In genomic region chr9:104068546-104068945, GRCh38 we compare ENCODE assay signal across 27 cellular contexts. TPM values are rescaled to one million over a fixed set of nuclear protein-coding genes. Genes with fewer than 3 reads are reported as not detected.
DNase-seq lines count a peak whose midpoint lies in the region; ATAC-seq, FAIRE-seq and TF ChIP-seq lines count a peak whose summit lies in the region.
"Had no signal": no experiment of that assay in that cellular context is flagged by ENCODE, and none has a peak within 500 bp of the region (broad histone marks: within the 10 kb centered on the region; RNA-seq: fewer than 3 reads in every experiment).

No MANE protein-coding gene starts in this region.

- H3K27ac Mint-ChIP-seq in nephron progenitor cell (peak overlapping the region; percentile 68), T-helper 17 cell (no peak overlapping the region)
- H3K27ac Mint-ChIP-seq: CD14-positive monocyte; HFFc6; naive B cell; stimulated activated effector memory CD8-positive, alpha-beta T cell treated with anti-CD3 and anti-CD28 coated beads, Interleukin-12 subunit alpha, Interleukin-12 subunit beta, amount 100 ng/mL, for 72 hours; T-helper 1 cell treated with Interleukin-12 subunit alpha and Interleukin-12 subunit beta and Interleukin-4 antibody, amounts not matched to agents 30 μg/mL and 1 μg/mL, for 36 hours had no signal

- TF ChIP-seq EP300 in SK-N-SH (IDR thresholded peaks at IDR 0.05; ENCODE audit: borderline replicate concordance in 1 of 2, low read depth in 1 of 2, low read length in 1 of 2): no peak

- H3K9me3 Mint-ChIP-seq in nephron progenitor cell: no peaks in the 10 kb centered on the region
- H3K9me3 Mint-ChIP-seq: central memory CD8-positive, alpha-beta T cell; HFFc6; stimulated activated effector memory CD8-positive, alpha-beta T cell treated with anti-CD3 and anti-CD28 coated beads, Interleukin-12 subunit alpha, Interleukin-12 subunit beta, amount 100 ng/mL, for 72 hours; T-helper 1 cell treated with Interleukin-12 subunit alpha and Interleukin-12 subunit beta and Interleukin-4 antibody, amounts not matched to agents 30 μg/mL and 1 μg/mL, for 36 hours had no signal

- CTCF ChIA-PET in SK-N-SH (lab: Yijun Ruan, JAX): no interaction called here

- H3K4me1 ChIP-seq in SK-N-SH (ENCODE audit: control insufficient read depth in 1 of 2, insufficient read depth in 2 of 2, low read depth in 1 of 2, low read length in 1 of 2) (no peaks in the 10 kb centered on the region), right atrium auricular region (no peaks in the 10 kb centered on the region)

- H3F3A ChIP-seq in SK-N-SH (replicated peaks; ENCODE audit: insufficient read depth): no peaks in the 10 kb centered on the region

- 0 out of 2 replicates have a peak overlapping the region, but pooled peaks have one; percentile 30 for H2AFZ ChIP-seq in SK-N-SH (ENCODE audit: low read depth)

- FAIRE-seq in H54 (lab: Jason Lieb, UNC): peak; percentile 97
- FAIRE-seq: D721Med, urothelium cell line had no signal

- H3K4me1 Mint-ChIP-seq in nephron progenitor cell (no peaks in the 10 kb centered on the region), T-helper 17 cell (no peaks in the 10 kb centered on the region)
- H3K4me1 Mint-ChIP-seq: CD14-positive monocyte; central memory CD8-positive, alpha-beta T cell; naive B cell; stimulated activated effector memory CD8-positive, alpha-beta T cell treated with anti-CD3 and anti-CD28 coated beads, Interleukin-12 subunit alpha, Interleukin-12 subunit beta, amount 100 ng/mL, for 72 hours had no signal

- no peak for TF ChIP-seq RAD21 in SK-N-SH (IDR thresholded peaks at IDR 0.05; ENCODE audit: low read length)

- WGBS in SK-N-SH (ENCODE audit: low lambda C conversion rate): 33% methylated on average over 1 of the region's 1 CpG

- H3K79me2 ChIP-seq in SK-N-SH (ENCODE audit: insufficient read depth): no peaks in the 10 kb centered on the region

- H3K4me3 Mint-ChIP-seq in nephron progenitor cell: no peak overlapping the region
- H3K4me3 Mint-ChIP-seq in T-helper 17 cell: no peak overlapping the region
- H3K4me3 Mint-ChIP-seq: CD14-positive monocyte; central memory CD8-positive, alpha-beta T cell; HFFc6; naive B cell; stimulated activated effector memory CD8-positive, alpha-beta T cell treated with anti-CD3 and anti-CD28 coated beads, Interleukin-12 subunit alpha, Interleukin-12 subunit beta, amount 100 ng/mL, for 72 hours; T-helper 1 cell treated with Interleukin-12 subunit alpha and Interleukin-12 subunit beta and Interleukin-4 antibody, amounts not matched to agents 30 μg/mL and 1 μg/mL, for 36 hours had no signal

- H3K9me2 ChIP-seq in SK-N-SH: no peaks in the 10 kb centered on the region

- H3K27me3 Mint-ChIP-seq in nephron progenitor cell (ENCODE audit: low read depth, poor library complexity): no peaks in the 10 kb centered on the region
- H3K27me3 Mint-ChIP-seq in T-helper 17 cell: peaks cover 16% of the 10 kb centered on the region

- no peaks in the 10 kb centered on the region for H4K20me1 ChIP-seq in SK-N-SH (ENCODE audit: insufficient read depth)

- H3K36me3 ChIP-seq in SK-N-SH (replicated peaks in 1 of 2; ENCODE audit: control insufficient read depth in 1 of 2, insufficient read depth in 2 of 2, low read length in 1 of 2): no peaks in the 10 kb centered on the region
- H3K36me3 ChIP-seq in right atrium auricular region: no peaks in the 10 kb centered on the region
- H3K36me3 ChIP-seq: left ventricle myocardium inferior had no signal

- no peak for TF ChIP-seq POLR2A in H54 (IDR thresholded peaks at IDR 0.05; ENCODE audit: low read depth, low read length)

- TF ChIP-seq CTCF in SK-N-SH (IDR thresholded peaks at IDR 0.05) (no peak), nephron progenitor cell (IDR thresholded peaks at IDR 0.05) (no peak), right atrium auricular region (IDR thresholded peaks at IDR 0.05) (no peak)

- DNase-seq in H54 (ENCODE audit: insufficient read length, low spot score) (no peak), SK-N-SH (no peak), fibroblast of gingiva (ENCODE audit: low read depth) (peak; percentile 60), nephron progenitor cell (no peak), T-helper 17 cell (no peak), right atrium auricular region (ENCODE audit: low spot score) (no peak)
- DNase-seq: activated CD4-positive, alpha-beta T cell treated with anti-CD3 and anti-CD28 coated beads for 4 hours; activated CD8-positive, alpha-beta memory T cell treated with anti-CD3 and anti-CD28 coated beads for 24 hours; activated gamma-delta T cell treated with Interleukin-2 at 50 U/mL for 16 hours; activated T-cell treated with anti-CD3 and anti-CD28 coated beads, Interleukin-2, amount 50 U/mL, for 1 hour; amniotic stem cell; dorsolateral prefrontal cortex; HFFc6; KBM-7; left ventricle myocardium inferior; MV-4-11; naive B cell; NCI-H1694; NCI-H526; nucleus accumbens had no signal

- POLR2A ChIA-PET in SK-N-SH (lab: Yijun Ruan, JAX): no interaction called here

- H3K9ac ChIP-seq in SK-N-SH: no peak overlapping the region

- H3K36me3 Mint-ChIP-seq in nephron progenitor cell (ENCODE audit: low read depth) (no peaks in the 10 kb centered on the region), T-helper 17 cell (ENCODE audit: low read depth) (no peaks in the 10 kb centered on the region)
- H3K36me3 Mint-ChIP-seq: CD14-positive monocyte; naive B cell; stimulated activated effector memory CD8-positive, alpha-beta T cell treated with anti-CD3 and anti-CD28 coated beads, Interleukin-12 subunit alpha, Interleukin-12 subunit beta, amount 100 ng/mL, for 72 hours had no signal

- H3K4me2 ChIP-seq in SK-N-SH: no peak overlapping the region

- H3K27ac ChIP-seq in SK-N-SH (ENCODE audit: low read depth in 2 of 2, low read length in 1 of 2) (no peak overlapping the region), right atrium auricular region (no peak overlapping the region)
- H3K27ac ChIP-seq: dorsolateral prefrontal cortex, left ventricle myocardium inferior had no signal

- ATAC-seq in T-helper 17 cell (no peak), GM18907 (IDR thresholded peaks at IDR 0.05; ENCODE audit: unreplicated experiment) (no peak)
- ATAC-seq: stimulated activated effector memory CD8-positive, alpha-beta T cell treated with anti-CD3 and anti-CD28 coated beads, Interleukin-12 subunit alpha, Interleukin-12 subunit beta, amount 100 ng/mL, for 72 hours had no signal

- no peak overlapping the region for H3K4me3 ChIP-seq in SK-N-SH (ENCODE audit: low read depth in 2 of 2, low read length in 1 of 2)
- no peak overlapping the region for H3K4me3 ChIP-seq in right atrium auricular region
- H3K4me3 ChIP-seq: dorsolateral prefrontal cortex, left ventricle myocardium inferior had no signal

- H3K9me3 ChIP-seq in SK-N-SH: no peaks in the 10 kb centered on the region
- H3K9me3 ChIP-seq in T-helper 17 cell (ENCODE audit: control insufficient read depth, low read length, poor library complexity, severe bottlenecking): no peaks in the 10 kb centered on the region
- no peaks in the 10 kb centered on the region for H3K9me3 ChIP-seq in right atrium auricular region
- H3K9me3 ChIP-seq: left ventricle myocardium inferior had no signal

- H3K27me3 ChIP-seq in SK-N-SH (ENCODE audit: insufficient read depth): no peaks in the 10 kb centered on the region
- no peaks in the 10 kb centered on the region for H3K27me3 ChIP-seq in right atrium auricular region
- H3K27me3 ChIP-seq: dorsolateral prefrontal cortex had no signal

TF ChIP-seq in SK-N-SH, 30 proteins besides CTCF, POLR2A, EP300 and RAD21:
- TF ChIP-seq RFX5 (IDR thresholded peaks at IDR 0.05; ENCODE audit: low read length) (no peak), FOSL2 (IDR thresholded peaks at IDR 0.05; ENCODE audit: borderline replicate concordance, low read depth) (0 out of 2 replicates have a peak, but pooled peaks have one; percentile 16)

RNA-seq across cellular contexts. Expression of gene SMC2, which starts 25.6 kb away (rescaled TPM):
- 3.7 and 4.3 TPM in 2 replicates for polyA plus RNA-seq in SK-N-SH (2012; rRNA removed)
- polyA plus RNA-seq in SK-N-SH (2012; cell fraction: cytosol; rRNA removed): 5.5 and 6.8 TPM in 2 replicates
- 3.1 and 4.4 TPM in 2 replicates for polyA plus RNA-seq in SK-N-SH (2012; cell fraction: nucleus; rRNA removed)
- total RNA-seq in T-helper 17 cell (1 to 10 TPM; 3.8 to 5.3 TPM), right atrium auricular region (10 to 100 TPM in 1 of 2 donors, 1 to 10 TPM in 1; 6.2 to 14.5 TPM)
